Comparison of ENCODE assay signal across 1 cellular context in genomic region chr6:26327450-26328264, GRCh38.
TF ChIP-seq lines count a peak whose summit lies in the region.

No MANE protein-coding gene starts in this region.

TF ChIP-seq in K562, 482 proteins besides CTCF, POLR2A, EP300 and RAD21 (continued from another document and continues in another):
- TF ChIP-seq BRCA1 (IDR thresholded peaks at IDR 0.05) = no peak
- TF ChIP-seq BRCA1 (CRISPR knock-in tag; IDR thresholded peaks at IDR 0.05) = no peak
- no peak for TF ChIP-seq BACH1 (tag; IDR thresholded peaks at IDR 0.05)
- TF ChIP-seq NRF1 (conservative IDR thresholded peaks at IDR 0.05 in 1 of 2, IDR thresholded peaks at IDR 0.05 in 1 of 2) = peak; percentile 82 to 84
- TF ChIP-seq SP1 (CRISPR knock-in tag; IDR thresholded peaks at IDR 0.05) = peak; percentile 69
- no peak for TF ChIP-seq AFF4 (CRISPR knock-in tag; IDR thresholded peaks at IDR 0.05)
- TF ChIP-seq EWSR1 (IDR thresholded peaks at IDR 0.05; ENCODE audit: borderline replicate concordance, low read depth, partially characterized antibody) = no peak
- TF ChIP-seq RBM34 (IDR thresholded peaks at IDR 0.05; ENCODE audit: borderline replicate concordance, insufficient read depth, low read length) = no peak
- no peak for TF ChIP-seq SREBF2 (CRISPR knock-in tag; IDR thresholded peaks at IDR 0.05)
- no peak for TF ChIP-seq HDAC8 (tag; IDR thresholded peaks at IDR 0.05)
- no peak for TF ChIP-seq MAFK (IDR thresholded peaks at IDR 0.05; ENCODE audit: low read length)
- TF ChIP-seq FOXP4 (CRISPR knock-in tag; IDR thresholded peaks at IDR 0.05; ENCODE audit: borderline replicate concordance) = no peak
- TF ChIP-seq JUN (IDR thresholded peaks at IDR 0.05; ENCODE audit: borderline replicate concordance, low read depth, low read length) = 0 out of 2 replicates have a peak, but pooled peaks have one; percentile 36
- no peak for TF ChIP-seq JUN (CRISPR knock-in tag; IDR thresholded peaks at IDR 0.05; ENCODE audit: borderline replicate concordance)
- no peak for TF ChIP-seq SAFB (IDR thresholded peaks at IDR 0.05; ENCODE audit: borderline replicate concordance, low read depth, low read length)
- TF ChIP-seq TCF7 (IDR thresholded peaks at IDR 0.05; ENCODE audit: borderline replicate concordance) = no peak; the same call in 1 of the 2 replicates
- no peak; the same call in 1 of the 2 replicates for TF ChIP-seq NCOA1 (IDR thresholded peaks at IDR 0.05; ENCODE audit: low read depth)
- TF ChIP-seq ETV5 (CRISPR knock-in tag; IDR thresholded peaks at IDR 0.05; ENCODE audit: low read depth) = no peak
- no peak for TF ChIP-seq SLC30A9 (CRISPR knock-in tag; IDR thresholded peaks at IDR 0.05)
- TF ChIP-seq SOX6 (IDR thresholded peaks at IDR 0.05) = peak; percentile 98
- TF ChIP-seq HOMEZ (CRISPR knock-in tag; IDR thresholded peaks at IDR 0.05) = no peak
- no peak for TF ChIP-seq ZNF212 (CRISPR knock-in tag; IDR thresholded peaks at IDR 0.05)
- no peak for TF ChIP-seq ELK3 (CRISPR knock-in tag; IDR thresholded peaks at IDR 0.05)
- TF ChIP-seq ZNF707 (CRISPR knock-in tag; conservative IDR thresholded peaks at IDR 0.05) = no peak
- TF ChIP-seq KDM2B (CRISPR knock-in tag; IDR thresholded peaks at IDR 0.05) = peak; percentile 61; the same call in 1 of the 2 replicates
- TF ChIP-seq CBFA2T2 (conservative IDR thresholded peaks at IDR 0.05) = no peak
- no peak for TF ChIP-seq ELK1 (CRISPR knock-in tag; IDR thresholded peaks at IDR 0.05)
- no peak for TF ChIP-seq ZNF551 (CRISPR knock-in tag; IDR thresholded peaks at IDR 0.05)
- no peak for TF ChIP-seq STAG1 (CRISPR knock-in tag; IDR thresholded peaks at IDR 0.05; ENCODE audit: borderline replicate concordance)
- no peak for TF ChIP-seq ARID3B (CRISPR knock-in tag; IDR thresholded peaks at IDR 0.05; ENCODE audit: borderline replicate concordance)
- TF ChIP-seq GABPB1 (CRISPR knock-in tag; IDR thresholded peaks at IDR 0.05) = peak; percentile 28; the same call in 1 of the 2 replicates
- peak; percentile 38; the same call in 1 of the 2 replicates for TF ChIP-seq ZKSCAN8 (CRISPR knock-in tag; IDR thresholded peaks at IDR 0.05)
- peak; percentile 96 for TF ChIP-seq HMGXB4 (CRISPR knock-in tag; IDR thresholded peaks at IDR 0.05)
- TF ChIP-seq HNRNPUL1 (IDR thresholded peaks at IDR 0.05; ENCODE audit: low read length) = no peak
- TF ChIP-seq GATAD2B (IDR thresholded peaks at IDR 0.05; ENCODE audit: borderline replicate concordance) = peak; percentile 75
- TF ChIP-seq ATF4 (CRISPR knock-in tag; IDR thresholded peaks at IDR 0.05) = no peak
- no peak for TF ChIP-seq TOE1 (IDR thresholded peaks at IDR 0.05; ENCODE audit: borderline replicate concordance)
- no peak for TF ChIP-seq TOE1 (CRISPR knock-in tag; IDR thresholded peaks at IDR 0.05; ENCODE audit: borderline replicate concordance, low read depth)
- peak; percentile 6; the same call in 1 of the 2 replicates for TF ChIP-seq ZNF3 (CRISPR knock-in tag; IDR thresholded peaks at IDR 0.05)
- no peak for TF ChIP-seq ZNF449 (CRISPR knock-in tag; IDR thresholded peaks at IDR 0.05)
- no peak; the same call in 1 of the 2 replicates for TF ChIP-seq MXI1 (IDR thresholded peaks at IDR 0.05; ENCODE audit: low read depth, low read length)
- TF ChIP-seq HNRNPL (IDR thresholded peaks at IDR 0.05; ENCODE audit: low read depth, low read length) = no peak
